1 cellular context compared by ENCODE assay signal in the genomic region with DNA sequence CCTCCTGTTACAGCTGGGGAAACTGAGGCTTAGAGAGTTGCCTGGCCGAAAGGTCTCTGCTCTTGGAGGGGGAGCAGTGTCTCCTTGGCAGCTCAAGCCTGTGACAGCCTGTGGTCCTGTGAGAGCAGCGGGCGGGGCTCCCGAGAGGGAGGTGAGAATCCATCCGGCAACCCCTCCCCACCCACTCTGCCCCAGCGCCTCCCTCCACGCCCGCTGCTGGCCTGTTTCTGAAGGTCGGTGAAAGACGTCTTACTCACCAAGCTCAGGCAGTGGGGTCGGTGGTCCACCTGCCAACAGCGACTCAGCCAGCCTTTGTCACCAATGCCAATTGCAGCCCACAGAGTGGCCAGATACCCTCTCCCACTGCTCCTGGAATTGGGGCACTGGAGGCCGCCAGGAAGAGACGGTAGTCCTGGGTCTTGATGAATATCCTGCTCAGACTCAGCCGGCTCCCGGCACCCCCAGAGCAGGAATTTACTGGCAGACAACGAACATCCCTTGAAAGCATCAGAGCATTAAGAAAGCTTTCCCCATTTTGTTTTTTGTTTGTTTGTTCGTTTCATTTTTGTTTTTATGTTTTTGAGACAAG.
TF ChIP-seq lines count a peak whose summit lies in the region.

No MANE protein-coding gene starts in this region.

TF ChIP-seq in HEK293, 187 proteins besides CTCF, POLR2A, EP300 and RAD21:
- TF ChIP-seq ZSCAN18 (tag by site-specific recombination; IDR thresholded peaks at IDR 0.05) (no peak), EGR2 (tag by site-specific recombination; IDR thresholded peaks at IDR 0.05; ENCODE audit: low read depth) (peak; percentile 64), ZNF580 (tag by site-specific recombination; IDR thresholded peaks at IDR 0.05) (no peak), KLF1 (tag by site-specific recombination; IDR thresholded peaks at IDR 0.05) (peak; percentile 97), ZNF223 (tag by site-specific recombination; IDR thresholded peaks at IDR 0.05) (no peak), ZFHX2 (tag by site-specific recombination; conservative IDR thresholded peaks at IDR 0.05) (peak; percentile 47), ZNF157 (tag by site-specific recombination; IDR thresholded peaks at IDR 0.05) (no peak), ZBTB17 (tag by site-specific recombination; IDR thresholded peaks at IDR 0.05) (no peak), ZNF114 (tag by site-specific recombination; IDR thresholded peaks at IDR 0.05) (no peak), ZNF843 (tag by site-specific recombination; IDR thresholded peaks at IDR 0.05) (no peak), ZNF184 (tag by site-specific recombination; IDR thresholded peaks at IDR 0.05) (no peak), ZNF664 (tag by site-specific recombination; IDR thresholded peaks at IDR 0.05) (no peak), ZNF785 (tag by site-specific recombination; IDR thresholded peaks at IDR 0.05) (no peak), SP2 (tag by site-specific recombination; IDR thresholded peaks at IDR 0.05) (no peak), MYNN (tag by site-specific recombination; IDR thresholded peaks at IDR 0.05; ENCODE audit: borderline replicate concordance) (no peak), ZIC2 (tag by site-specific recombination; IDR thresholded peaks at IDR 0.05) (no peak), GFI1B (tag by site-specific recombination; IDR thresholded peaks at IDR 0.05) (no peak), REST (tag by site-specific recombination; IDR thresholded peaks at IDR 0.05) (no peak), ZFP3 (tag by site-specific recombination; IDR thresholded peaks at IDR 0.05; ENCODE audit: low read depth) (no peak), ZNF324 (tag by site-specific recombination; IDR thresholded peaks at IDR 0.05) (no peak), ZNF777 (tag by site-specific recombination; IDR thresholded peaks at IDR 0.05; ENCODE audit: borderline replicate concordance) (no peak), ZNF175 (tag by site-specific recombination; IDR thresholded peaks at IDR 0.05) (no peak), ZNF335 (tag by site-specific recombination; conservative IDR thresholded peaks at IDR 0.05) (no peak), ZBTB6 (tag by site-specific recombination; IDR thresholded peaks at IDR 0.05) (no peak), ZNF155 (tag by site-specific recombination; IDR thresholded peaks at IDR 0.05) (no peak)
- TF ChIP-seq, protein P1, sequence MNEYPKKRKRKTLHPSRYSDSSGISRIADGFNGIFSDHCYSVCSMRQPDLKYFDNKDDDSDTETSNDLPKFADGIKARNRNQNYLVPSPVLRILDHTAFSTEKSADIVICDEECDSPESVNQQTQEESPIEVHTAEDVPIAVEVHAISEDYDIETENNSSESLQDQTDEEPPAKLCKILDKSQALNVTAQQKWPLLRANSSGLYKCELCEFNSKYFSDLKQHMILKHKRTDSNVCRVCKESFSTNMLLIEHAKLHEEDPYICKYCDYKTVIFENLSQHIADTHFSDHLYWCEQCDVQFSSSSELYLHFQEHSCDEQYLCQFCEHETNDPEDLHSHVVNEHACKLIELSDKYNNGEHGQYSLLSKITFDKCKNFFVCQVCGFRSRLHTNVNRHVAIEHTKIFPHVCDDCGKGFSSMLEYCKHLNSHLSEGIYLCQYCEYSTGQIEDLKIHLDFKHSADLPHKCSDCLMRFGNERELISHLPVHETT (tag by site-specific recombination; IDR thresholded peaks at IDR 0.05): no peak
